Comparison of ENCODE assay signal across 2 cellular contexts in genomic region chr20:62807444-62808210, GRCh38.
TF ChIP-seq lines count a peak whose summit lies in the region.

No MANE protein-coding gene starts in this region.

TF ChIP-seq in SK-N-SH, 30 proteins besides CTCF, POLR2A, EP300 and RAD21:
- no peak for TF ChIP-seq TEAD4 (IDR thresholded peaks at IDR 0.05; ENCODE audit: borderline replicate concordance, insufficient read depth)
- TF ChIP-seq FOXM1 (IDR thresholded peaks at IDR 0.05; ENCODE audit: low read depth) = no peak
- TF ChIP-seq, protein P1, sequence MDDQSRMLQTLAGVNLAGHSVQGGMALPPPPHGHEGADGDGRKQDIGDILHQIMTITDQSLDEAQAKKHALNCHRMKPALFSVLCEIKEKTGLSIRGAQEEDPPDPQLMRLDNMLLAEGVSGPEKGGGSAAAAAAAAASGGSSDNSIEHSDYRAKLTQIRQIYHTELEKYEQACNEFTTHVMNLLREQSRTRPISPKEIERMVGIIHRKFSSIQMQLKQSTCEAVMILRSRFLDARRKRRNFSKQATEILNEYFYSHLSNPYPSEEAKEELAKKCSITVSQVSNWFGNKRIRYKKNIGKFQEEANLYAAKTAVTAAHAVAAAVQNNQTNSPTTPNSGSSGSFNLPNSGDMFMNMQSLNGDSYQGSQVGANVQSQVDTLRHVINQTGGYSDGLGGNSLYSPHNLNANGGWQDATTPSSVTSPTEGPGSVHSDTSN (IDR thresholded peaks at IDR 0.05) = no peak
- no peak for TF ChIP-seq SIN3A (IDR thresholded peaks at IDR 0.05; ENCODE audit: borderline replicate concordance, low read depth, low read length)
- TF ChIP-seq, protein P2, sequence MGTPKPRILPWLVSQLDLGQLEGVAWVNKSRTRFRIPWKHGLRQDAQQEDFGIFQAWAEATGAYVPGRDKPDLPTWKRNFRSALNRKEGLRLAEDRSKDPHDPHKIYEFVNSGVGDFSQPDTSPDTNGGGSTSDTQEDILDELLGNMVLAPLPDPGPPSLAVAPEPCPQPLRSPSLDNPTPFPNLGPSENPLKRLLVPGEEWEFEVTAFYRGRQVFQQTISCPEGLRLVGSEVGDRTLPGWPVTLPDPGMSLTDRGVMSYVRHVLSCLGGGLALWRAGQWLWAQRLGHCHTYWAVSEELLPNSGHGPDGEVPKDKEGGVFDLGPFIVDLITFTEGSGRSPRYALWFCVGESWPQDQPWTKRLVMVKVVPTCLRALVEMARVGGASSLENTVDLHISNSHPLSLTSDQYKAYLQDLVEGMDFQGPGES (IDR thresholded peaks at IDR 0.05; ENCODE audit: low read depth, low read length) = no peak
- no peak for TF ChIP-seq MXI1 (IDR thresholded peaks at IDR 0.05; ENCODE audit: low read depth, low read length)
- no peak for TF ChIP-seq ELF1 (IDR thresholded peaks at IDR 0.05)
- TF ChIP-seq TAF1 (IDR thresholded peaks at IDR 0.05; ENCODE audit: borderline replicate concordance, low read depth, low read length) = no peak
- no peak for TF ChIP-seq RXRA (IDR thresholded peaks at IDR 0.05; ENCODE audit: borderline replicate concordance, low read depth)
- TF ChIP-seq MEF2A (IDR thresholded peaks at IDR 0.05; ENCODE audit: borderline replicate concordance, low read depth) = no peak
- TF ChIP-seq FOXJ3 (CRISPR knock-in tag; IDR thresholded peaks at IDR 0.05) = no peak
- no peak for TF ChIP-seq YY1 (IDR thresholded peaks at IDR 0.05; ENCODE audit: low read depth)

TF ChIP-seq in SK-N-SH treated with all-trans-retinoic acid at 6 μM for 48 hours, 23 proteins besides CTCF, POLR2A, EP300 and RAD21:
- TF ChIP-seq POU6F1 (CRISPR knock-in tag; IDR thresholded peaks at IDR 0.05; ENCODE audit: borderline replicate concordance, low read depth) (no peak), ZNF70 (CRISPR knock-in tag; IDR thresholded peaks at IDR 0.05) (no peak), ZC3H10 (CRISPR knock-in tag; IDR thresholded peaks at IDR 0.05) (no peak), TOX (CRISPR knock-in tag; IDR thresholded peaks at IDR 0.05; ENCODE audit: borderline replicate concordance) (no peak), ZFP3 (CRISPR knock-in tag; IDR thresholded peaks at IDR 0.05) (no peak)
TF ChIP-seq in SK-N-SH treated with all-trans-retinoic acid at 6 μM for 48 hours: peak in this region for 0.
